ENCODE assay signal across 18 cellular contexts in the genomic region with DNA sequence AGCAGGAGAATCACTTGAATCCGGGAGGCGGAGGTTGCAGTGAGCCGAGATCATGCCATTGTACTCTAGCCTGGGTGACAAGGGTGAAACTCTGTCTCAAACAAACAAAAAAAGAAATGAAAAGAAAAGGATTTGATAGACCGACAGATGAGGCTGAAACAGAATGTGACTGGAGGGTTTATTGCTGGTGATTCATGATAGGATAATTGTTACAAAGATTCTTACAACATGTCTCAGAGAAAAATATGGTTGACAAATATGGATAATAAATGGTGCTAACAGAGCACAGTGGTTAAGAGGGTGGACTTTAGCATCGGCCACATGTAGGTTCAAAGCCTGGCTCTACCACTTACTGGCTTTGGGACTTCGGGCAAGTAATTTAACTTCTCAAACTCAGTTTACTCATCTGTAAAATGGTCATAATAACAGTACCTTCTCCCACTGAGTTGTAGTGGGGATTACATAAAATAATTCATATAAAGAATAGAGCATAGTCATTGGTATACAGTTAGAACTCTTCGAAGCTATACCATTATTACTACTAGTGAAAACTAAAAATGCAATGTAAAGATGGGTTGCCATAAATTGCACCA.
"Had no signal": no experiment of that assay in that cellular context is flagged by ENCODE, and none has a peak within 500 bp of the region (broad histone marks: within the 10 kb centered on the region; RNA-seq: fewer than 3 reads in every experiment).

No MANE protein-coding gene starts in this region.

- H3K27me3 Mint-ChIP-seq: activated CD8-positive, alpha-beta T cell treated with anti-CD3 and anti-CD28 coated beads for 36 hours; natural killer cell treated with Interleukin-12 subunit alpha and Interleukin-12 subunit beta and Interleukin-15 and Interleukin-18, amount 100 ng/mL, for 72 hours; stimulated activated memory B cell treated with anti-CD40 and anti-IgM and Interleukin-4, amounts not matched to agents 10 μg/mL and 1 μg/mL and 100 μg/mL, for 72 hours had no signal

- H3K27ac Mint-ChIP-seq: activated CD8-positive, alpha-beta T cell treated with anti-CD3 and anti-CD28 coated beads for 36 hours; natural killer cell treated with Interleukin-12 subunit alpha and Interleukin-12 subunit beta and Interleukin-15 and Interleukin-18, amount 100 ng/mL, for 72 hours; stimulated activated memory B cell treated with anti-CD40 and anti-IgM and Interleukin-4, amounts not matched to agents 10 μg/mL and 1 μg/mL and 100 μg/mL, for 72 hours had no signal

- H3K27me3 ChIP-seq: esophagus muscularis mucosa, tibial artery had no signal

- H3K27ac ChIP-seq: esophagus muscularis mucosa, tibial artery had no signal

- H3K4me3 Mint-ChIP-seq: activated CD8-positive, alpha-beta T cell treated with anti-CD3 and anti-CD28 coated beads for 36 hours; activated T-cell treated with anti-CD3 and anti-CD28 coated beads, Interleukin-2, amount 50 U/mL, for 72 hours; natural killer cell treated with Interleukin-12 subunit alpha and Interleukin-12 subunit beta and Interleukin-15 and Interleukin-18, amount 100 ng/mL, for 72 hours; stimulated activated memory B cell treated with anti-CD40 and anti-IgM and Interleukin-4, amounts not matched to agents 10 μg/mL and 1 μg/mL and 100 μg/mL, for 72 hours had no signal

- H3K36me3 ChIP-seq: esophagus muscularis mucosa, tibial artery had no signal

- H3K36me3 Mint-ChIP-seq: natural killer cell treated with Interleukin-12 subunit alpha and Interleukin-12 subunit beta and Interleukin-15 and Interleukin-18, amount 100 ng/mL, for 72 hours; stimulated activated memory B cell treated with anti-CD40 and anti-IgM and Interleukin-4, amounts not matched to agents 10 μg/mL and 1 μg/mL and 100 μg/mL, for 72 hours had no signal

- H3K4me3 ChIP-seq: esophagus muscularis mucosa, tibial artery had no signal

- H3K4me1 ChIP-seq: esophagus muscularis mucosa had no signal

- ATAC-seq: activated CD4-positive, CD25-positive, alpha-beta regulatory T cell treated with anti-CD3 and anti-CD28 coated beads, Interleukin-2, amount 50 U/mL, for 24 hours; activated CD8-positive, alpha-beta T cell treated with anti-CD3 and anti-CD28 coated beads for 36 hours; activated T-cell treated with anti-CD3 and anti-CD28 coated beads, Interleukin-2, amount 50 U/mL, for 72 hours; left ventricle myocardium superior; natural killer cell treated with Interleukin-12 subunit alpha and Interleukin-12 subunit beta and Interleukin-15 and Interleukin-18, amount 100 ng/mL, for 72 hours; stimulated activated memory B cell treated with anti-CD40 and anti-IgM and Interleukin-4, amounts not matched to agents 10 μg/mL and 1 μg/mL and 100 μg/mL, for 72 hours had no signal

- H3K9me3 Mint-ChIP-seq: natural killer cell treated with Interleukin-12 subunit alpha and Interleukin-12 subunit beta and Interleukin-15 and Interleukin-18, amount 100 ng/mL, for 72 hours; stimulated activated memory B cell treated with anti-CD40 and anti-IgM and Interleukin-4, amounts not matched to agents 10 μg/mL and 1 μg/mL and 100 μg/mL, for 72 hours had no signal

- H3K9me3 ChIP-seq: esophagus muscularis mucosa, tibial artery had no signal

- DNase-seq: activated gamma-delta T cell treated with Interleukin-2 at 50 U/mL for 16 hours; activated T-cell treated with anti-CD3 and anti-CD28 coated beads, Interleukin-2, amount 50 U/mL, for 72 hours; caudate nucleus; glutamatergic neuron; hypothalamus; left ventricle myocardium superior; mesendoderm; retina; stimulated activated CD4-positive, alpha-beta T cell treated with anti-CD3 and anti-CD28 coated beads, Interleukin-2, amount 100 ng/mL, for 48 hours; tibial artery had no signal

- FAIRE-seq: colon, endometrium, urothelium cell line had no signal
